ENCODE assay signal across 1 cellular context in the genomic region with DNA sequence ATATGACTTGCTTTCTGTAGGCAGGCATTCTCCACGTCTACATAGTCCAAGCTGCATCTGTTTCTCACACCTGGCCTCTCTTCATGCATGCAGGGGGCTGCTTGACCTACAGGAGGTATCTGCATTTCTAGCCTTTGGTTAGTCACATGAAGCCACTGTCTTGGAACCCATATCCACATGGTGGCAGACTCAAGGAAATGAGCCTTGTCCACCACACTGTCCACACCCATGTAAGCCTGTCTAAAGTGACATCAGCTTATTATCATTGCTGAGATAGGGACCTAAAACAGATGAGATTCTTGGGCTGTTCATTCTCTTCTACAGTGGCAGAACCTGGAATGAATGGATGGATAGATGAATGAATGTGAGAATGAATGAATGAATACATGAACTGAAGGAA.
TF ChIP-seq lines count a peak whose summit lies in the region.

No MANE protein-coding gene starts in this region.

TF ChIP-seq in SK-N-SH treated with all-trans-retinoic acid at 6 μM for 48 hours, 23 proteins besides CTCF, POLR2A, EP300 and RAD21 (continued from another document):
- no peak for TF ChIP-seq ZFP3 (CRISPR knock-in tag; IDR thresholded peaks at IDR 0.05)
- TF ChIP-seq, protein P1, sequence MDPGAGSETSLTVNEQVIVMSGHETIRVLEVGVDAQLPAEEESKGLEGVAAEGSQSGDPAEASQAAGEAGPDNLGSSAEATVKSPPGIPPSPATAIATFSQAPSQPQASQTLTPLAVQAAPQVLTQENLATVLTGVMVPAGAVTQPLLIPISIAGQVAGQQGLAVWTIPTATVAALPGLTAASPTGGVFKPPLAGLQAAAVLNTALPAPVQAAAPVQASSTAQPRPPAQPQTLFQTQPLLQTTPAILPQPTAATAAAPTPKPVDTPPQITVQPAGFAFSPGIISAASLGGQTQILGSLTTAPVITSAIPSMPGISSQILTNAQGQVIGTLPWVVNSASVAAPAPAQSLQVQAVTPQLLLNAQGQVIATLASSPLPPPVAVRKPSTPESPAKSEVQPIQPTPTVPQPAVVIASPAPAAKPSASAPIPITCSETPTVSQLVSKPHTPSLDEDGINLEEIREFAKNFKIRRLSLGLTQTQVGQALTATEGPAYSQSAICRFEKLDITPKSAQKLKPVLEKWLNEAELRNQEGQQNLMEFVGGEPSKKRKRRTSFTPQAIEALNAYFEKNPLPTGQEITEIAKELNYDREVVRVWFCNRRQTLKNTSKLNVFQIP (CRISPR knock-in tag; IDR thresholded peaks at IDR 0.05; ENCODE audit: borderline replicate concordance, low read depth), result no peak
- TF ChIP-seq PPARA (CRISPR knock-in tag; IDR thresholded peaks at IDR 0.05; ENCODE audit: borderline replicate concordance), result no peak
- TF ChIP-seq, protein P2, sequence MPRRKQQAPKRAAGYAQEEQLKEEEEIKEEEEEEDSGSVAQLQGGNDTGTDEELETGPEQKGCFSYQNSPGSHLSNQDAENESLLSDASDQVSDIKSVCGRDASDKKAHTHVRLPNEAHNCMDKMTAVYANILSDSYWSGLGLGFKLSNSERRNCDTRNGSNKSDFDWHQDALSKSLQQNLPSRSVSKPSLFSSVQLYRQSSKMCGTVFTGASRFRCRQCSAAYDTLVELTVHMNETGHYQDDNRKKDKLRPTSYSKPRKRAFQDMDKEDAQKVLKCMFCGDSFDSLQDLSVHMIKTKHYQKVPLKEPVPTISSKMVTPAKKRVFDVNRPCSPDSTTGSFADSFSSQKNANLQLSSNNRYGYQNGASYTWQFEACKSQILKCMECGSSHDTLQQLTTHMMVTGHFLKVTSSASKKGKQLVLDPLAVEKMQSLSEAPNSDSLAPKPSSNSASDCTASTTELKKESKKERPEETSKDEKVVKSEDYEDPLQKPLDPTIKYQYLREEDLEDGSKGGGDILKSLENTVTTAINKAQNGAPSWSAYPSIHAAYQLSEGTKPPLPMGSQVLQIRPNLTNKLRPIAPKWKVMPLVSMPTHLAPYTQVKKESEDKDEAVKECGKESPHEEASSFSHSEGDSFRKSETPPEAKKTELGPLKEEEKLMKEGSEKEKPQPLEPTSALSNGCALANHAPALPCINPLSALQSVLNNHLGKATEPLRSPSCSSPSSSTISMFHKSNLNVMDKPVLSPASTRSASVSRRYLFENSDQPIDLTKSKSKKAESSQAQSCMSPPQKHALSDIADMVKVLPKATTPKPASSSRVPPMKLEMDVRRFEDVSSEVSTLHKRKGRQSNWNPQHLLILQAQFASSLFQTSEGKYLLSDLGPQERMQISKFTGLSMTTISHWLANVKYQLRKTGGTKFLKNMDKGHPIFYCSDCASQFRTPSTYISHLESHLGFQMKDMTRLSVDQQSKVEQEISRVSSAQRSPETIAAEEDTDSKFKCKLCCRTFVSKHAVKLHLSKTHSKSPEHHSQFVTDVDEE (CRISPR knock-in tag; IDR thresholded peaks at IDR 0.05), result no peak
- no peak for TF ChIP-seq GLIS3 (CRISPR knock-in tag; IDR thresholded peaks at IDR 0.05)
